Comparison of ENCODE assay signal across 8 cellular contexts in the genomic region with DNA sequence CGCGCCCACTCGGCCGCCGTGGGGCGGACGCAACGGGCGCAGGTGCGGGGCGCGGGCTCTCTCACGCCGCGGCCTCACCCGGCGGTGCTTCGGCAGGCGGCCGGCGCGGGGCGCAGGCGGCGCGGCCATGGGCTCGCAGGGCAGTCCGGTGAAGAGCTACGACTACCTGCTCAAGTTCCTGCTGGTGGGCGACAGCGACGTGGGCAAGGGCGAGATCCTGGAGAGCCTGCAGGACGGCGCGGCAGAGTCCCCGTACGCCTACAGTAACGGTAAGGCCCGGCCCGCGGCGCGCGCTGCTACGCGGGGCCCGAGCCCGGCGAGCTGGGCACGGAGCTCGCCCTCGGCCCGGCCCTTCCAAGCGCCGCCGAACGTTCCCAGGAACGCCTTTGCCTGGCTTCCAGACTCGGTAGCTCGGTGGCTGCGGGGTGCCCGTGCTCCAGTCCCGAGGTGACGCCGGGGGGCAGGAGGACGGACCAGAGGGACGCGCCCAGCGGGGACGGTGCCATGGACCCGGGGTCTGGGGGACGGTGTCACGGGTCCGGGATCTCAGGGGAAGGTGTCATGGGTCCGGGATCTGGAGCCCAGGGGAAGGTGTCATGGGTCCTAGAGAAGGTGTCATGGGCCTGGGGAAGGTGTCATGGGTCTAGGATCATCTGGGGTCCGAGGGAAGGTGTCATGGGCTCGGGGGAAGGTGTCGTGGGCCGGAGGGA. TPM values are rescaled to one million over a fixed set of nuclear protein-coding genes. Genes with fewer than 3 reads are reported as not detected.
A peak's percentile ranks its signal among the peaks of the same experiment; 100 is the strongest.
DNase-seq lines count a peak whose midpoint lies in the region; ATAC-seq and TF ChIP-seq lines count a peak whose summit lies in the region.

No MANE protein-coding gene starts in this region.

- H3K36me3 ChIP-seq in ACC112 (ENCODE audit: insufficient read depth, low read length) (no peaks in the 10 kb centered on the region), heart right ventricle (peaks cover 0 to 16% (median 0%) of the 10 kb centered on the region in 9 donors)

- H3K9me3 ChIP-seq in heart right ventricle, result no peaks in the 10 kb centered on the region

- H2AFZ ChIP-seq in ACC112 (ENCODE audit: low read length, unreplicated experiment), result peak overlapping the region; percentile 87

- no peak for TF ChIP-seq POLR2A in GM18505 (IDR thresholded peaks at IDR 0.05; ENCODE audit: borderline replicate concordance, extremely low read depth, insufficient read depth, insufficient read length)

- H3K27me3 ChIP-seq in ACC112 (ENCODE audit: insufficient read depth, low read length) (no peaks in the 10 kb centered on the region), heart right ventricle (no peaks in the 10 kb centered on the region)

- H3K79me2 ChIP-seq in ACC112 (ENCODE audit: control insufficient read depth, insufficient read depth, low read length, unreplicated experiment), result peaks cover 41% of the 10 kb centered on the region

- no peak for TF ChIP-seq CTCF in WI38 (IDR thresholded peaks at IDR 0.05; ENCODE audit: low read depth, low read length)
- no peak for TF ChIP-seq CTCF in heart right ventricle (IDR thresholded peaks at IDR 0.05)

- intact Hi-C loops in heart right ventricle (cut with DNase I), result loop anchor here in 3 of 10 donors (2.0 to 5.0 kb wide), 3 partner anchors 42 to 47 kb away; a partner anchor contains a TSS

- no peak overlapping the region for H3K27ac ChIP-seq in ACC112 (ENCODE audit: low read depth, low read length)
- H3K27ac ChIP-seq in heart right ventricle, result peak overlapping the region; percentile 36 to 91 (median 82)

- peak; percentile 2 for ATAC-seq in GM18505 (IDR thresholded peaks at IDR 0.05; ENCODE audit: unreplicated experiment)
- no peak for ATAC-seq in heart right ventricle
- ATAC-seq in GM19328 (IDR thresholded peaks at IDR 0.05; ENCODE audit: unreplicated experiment), result no peak
- no peak for ATAC-seq in HG02571 (IDR thresholded peaks at IDR 0.05; ENCODE audit: unreplicated experiment)

- peak overlapping the region; percentile 99 for H3K4me3 ChIP-seq in ACC112 (ENCODE audit: low read depth, low read length)
- H3K4me3 ChIP-seq in WI38 (ENCODE audit: low read depth, low read length), result peak overlapping the region; percentile 87
- H3K4me3 ChIP-seq in heart right ventricle, result peak overlapping the region; percentile 75 to 96 (median 90)
- peak overlapping the region; percentile 91 for H3K4me3 ChIP-seq in skeletal muscle cell (ENCODE audit: low read depth, low read length)

- 2 to 3% methylated on average over 76 to 80 of the region's 80 CpGs for WGBS in heart right ventricle, 2 donors

- H3K4me1 ChIP-seq in ACC112 (ENCODE audit: control insufficient read depth, insufficient read depth, low read length, unreplicated experiment), result peaks cover 16% of the 10 kb centered on the region
- peaks cover 10 to 63% (median 42%) of the 10 kb centered on the region in 9 donors for H3K4me1 ChIP-seq in heart right ventricle

- peak in 1 of 2 donors; percentile 40 for DNase-seq in heart right ventricle
- DNase-seq in skeletal muscle cell (ENCODE audit: low read depth), result no peak
- DNase-seq in DMS79 treated with DMSO at 0.1 percent for 48 hours (lab: John Stamatoyannopoulos, UW), result no peak

RNA-seq across cellular contexts. Expression of a gene that starts 0.5 kb away (rescaled TPM):
- total RNA-seq in heart right ventricle, result 10 to 100 TPM in 9 of 10 donors, 1 to 10 TPM in 1; 9.1 to 16.1 (median 12.1) TPM
- 10 to 100 TPM; 19.4 to 32.0 TPM for polyA plus RNA-seq in heart right ventricle

RNA-seq across cellular contexts. Expression of a gene that starts 20.6 kb away (rescaled TPM):
- total RNA-seq in heart right ventricle, result 10 to 100 TPM; 13.7 to 26.8 (median 19.2) TPM
- polyA plus RNA-seq in heart right ventricle, result 10 to 100 TPM; 35.3 to 43.7 TPM

RNA-seq across cellular contexts. Expression of a gene that starts 23.5 kb away (rescaled TPM):
- total RNA-seq in heart right ventricle, result under 1 TPM in 8 of 10 donors, not detected in 2; 0.12 to 0.75 (median 0.47) TPM
- under 1 TPM; 0.51 to 0.59 TPM for polyA plus RNA-seq in heart right ventricle

RNA-seq across cellular contexts. Expression of a gene that starts 30.1 kb away (rescaled TPM):
- not detected for total RNA-seq in heart right ventricle
- polyA plus RNA-seq in heart right ventricle, result not detected

RNA-seq across cellular contexts. Expression of a gene that starts 40.5 kb away (rescaled TPM):
- total RNA-seq in heart right ventricle, result under 1 TPM; 0.11 to 0.80 (median 0.27) TPM
- under 1 TPM; 0.61 to 0.95 TPM for polyA plus RNA-seq in heart right ventricle
